Comparison of ENCODE assay signal across 8 cellular contexts in genomic region chr7:35802649-35803048, GRCh38. TPM values are rescaled to one million over a fixed set of nuclear protein-coding genes. Genes with fewer than 3 reads are reported as not detected.
DNase-seq lines count a peak whose midpoint lies in the region; ATAC-seq, FAIRE-seq and TF ChIP-seq lines count a peak whose summit lies in the region.

No MANE protein-coding gene starts in this region.

- intact Hi-C loops in vagina (cut with DNase I) (loop anchor here (10.0 kb wide), 2 partner anchors 48 to 88 kb away; no protein-coding TSS in a partner anchor), body of pancreas (cut with DNase I) (loop anchor here (10.0 kb wide), 1 partner anchor 108 kb away; the partner anchor contains the start of gene HERPUD2)

- no peak for FAIRE-seq in astrocyte (lab: Jason Lieb, UNC)

- H3K9me3 ChIP-seq in KOPT-K1 (ENCODE audit: insufficient read depth, low read length, poor library complexity, severe bottlenecking): no peaks in the 10 kb centered on the region
- H3K9me3 ChIP-seq in astrocyte (ENCODE audit: insufficient read depth, low read depth, low read length): no peaks in the 10 kb centered on the region
- H3K9me3 ChIP-seq in vagina: no peaks in the 10 kb centered on the region
- H3K9me3 ChIP-seq in body of pancreas: no peaks in the 10 kb centered on the region

- POLR2A ChIA-PET in BJ (lab: Charles Lee): no interaction called here

- H3K27me3 Mint-ChIP-seq in astrocyte (ENCODE audit: low read depth, unreplicated experiment) (no peaks in the 10 kb centered on the region), mesothelial cell of epicardium (ENCODE audit: low read depth) (no peaks in the 10 kb centered on the region)

- H3K4me1 ChIP-seq in astrocyte (ENCODE audit: insufficient read depth, low read length) (peaks cover 18% of the 10 kb centered on the region), vagina (peaks cover 58% of the 10 kb centered on the region), body of pancreas (peaks cover 32% of the 10 kb centered on the region)

- TF ChIP-seq CTCF in BJ (IDR thresholded peaks at IDR 0.05; ENCODE audit: insufficient read depth, low read depth, low read length) (no peak), astrocyte (IDR thresholded peaks at IDR 0.05; ENCODE audit: insufficient read depth, low read depth, low read length) (no peak), mesothelial cell of epicardium (IDR thresholded peaks at IDR 0.05; ENCODE audit: unreplicated experiment) (no peak), vagina (IDR thresholded peaks at IDR 0.05) (no peak), body of pancreas (IDR thresholded peaks at IDR 0.05) (no peak)

- H3K4me3 ChIP-seq in BJ (ENCODE audit: low read depth, low read length) (peak overlapping the region; percentile 85), astrocyte (ENCODE audit: insufficient read depth, low read depth, low read length) (peak overlapping the region; percentile 90), vagina (peak overlapping the region; percentile 71 to 90), body of pancreas (no peak overlapping the region)

- ATAC-seq in GM19452 (IDR thresholded peaks at IDR 0.05; ENCODE audit: unreplicated experiment): no peak
- no peak for ATAC-seq in body of pancreas
- ATAC-seq in GM21717 (IDR thresholded peaks at IDR 0.05; ENCODE audit: unreplicated experiment): no peak

- CTCF ChIA-PET in BJ (lab: Yijun Ruan, JAX): interaction anchor here (0.8 to 6.9 kb wide), 14 partner anchors 10 to 104 kb away, joined by 3 to 51 read pairs (median 4); no protein-coding TSS in a partner anchor

- no peak overlapping the region for H2AFZ ChIP-seq in astrocyte (ENCODE audit: low read depth, low read length)

- H3K36me3 ChIP-seq in BJ (ENCODE audit: control insufficient read depth, insufficient read depth, low read length) (no peaks in the 10 kb centered on the region), KOPT-K1 (ENCODE audit: insufficient read depth, low read length) (no peaks in the 10 kb centered on the region), astrocyte (ENCODE audit: insufficient read depth, low read length) (no peaks in the 10 kb centered on the region), vagina (no peaks in the 10 kb centered on the region), body of pancreas (replicated peaks in 1 of 2; ENCODE audit: insufficient read depth in 1 of 2, low read depth in 2 of 2) (no peaks in the 10 kb centered on the region)

- peaks cover 56% of the 10 kb centered on the region for H4K20me1 ChIP-seq in astrocyte (ENCODE audit: insufficient read depth, low read length)

- H3K27me3 ChIP-seq in BJ (ENCODE audit: control insufficient read depth, insufficient read depth, low read length): no peaks in the 10 kb centered on the region
- no peaks in the 10 kb centered on the region for H3K27me3 ChIP-seq in astrocyte (ENCODE audit: insufficient read depth, low read length)
- H3K27me3 ChIP-seq in vagina: no peaks in the 10 kb centered on the region
- no peaks in the 10 kb centered on the region for H3K27me3 ChIP-seq in body of pancreas

- 13% methylated on average over 3 of the region's 3 CpGs for WGBS in body of pancreas, 2 donors

- H3K9me3 Mint-ChIP-seq in astrocyte (ENCODE audit: unreplicated experiment) (no peaks in the 10 kb centered on the region), mesothelial cell of epicardium (no peaks in the 10 kb centered on the region)

- peak overlapping the region; percentile 93 for H3K27ac ChIP-seq in KOPT-K1 (ENCODE audit: low read depth, low read length, poor library complexity, severe bottlenecking)
- no peak overlapping the region for H3K27ac ChIP-seq in astrocyte (ENCODE audit: low read depth, low read length)
- peak overlapping the region; percentile 99 for H3K27ac ChIP-seq in vagina
- no peak overlapping the region for H3K27ac ChIP-seq in body of pancreas

- H3K9ac ChIP-seq in astrocyte (ENCODE audit: low read length): peak overlapping the region; percentile 93

- H3K4me2 ChIP-seq in astrocyte (ENCODE audit: low read length): peak overlapping the region; percentile 92

- no peak for TF ChIP-seq POLR2A in vagina (IDR thresholded peaks at IDR 0.05)
- no peak for TF ChIP-seq POLR2A in body of pancreas (IDR thresholded peaks at IDR 0.05)

- H3K4me3 Mint-ChIP-seq in astrocyte (ENCODE audit: unreplicated experiment): peak overlapping the region; percentile 94
- peak overlapping the region; percentile 96 for H3K4me3 Mint-ChIP-seq in mesothelial cell of epicardium

- H3K36me3 Mint-ChIP-seq in astrocyte (ENCODE audit: low read depth, unreplicated experiment) (no peaks in the 10 kb centered on the region), mesothelial cell of epicardium (no peaks in the 10 kb centered on the region)

- peaks cover 62% of the 10 kb centered on the region for H3K79me2 ChIP-seq in astrocyte (ENCODE audit: insufficient read depth, low read length)

- H3K27ac Mint-ChIP-seq in astrocyte (ENCODE audit: unreplicated experiment) (peak overlapping the region; percentile 91), mesothelial cell of epicardium (peak overlapping the region; percentile 98)

- H3K4me1 Mint-ChIP-seq in astrocyte (ENCODE audit: low read depth, unreplicated experiment) (peaks cover 23% of the 10 kb centered on the region), mesothelial cell of epicardium (peaks cover 29% of the 10 kb centered on the region)

- no peak for DNase-seq in BJ (ENCODE audit: low read depth)
- peak; percentile 6 for DNase-seq in astrocyte (ENCODE audit: low read depth)
- DNase-seq in mesothelial cell of epicardium (ENCODE audit: low spot score in 2 of 2, unreplicated experiment in 2 of 2): no peak
- DNase-seq in vagina (ENCODE audit: extremely low spot score in 2 of 2): no peak
- DNase-seq in body of pancreas: no peak

RNA-seq across cellular contexts. Expression of gene SEPTIN7, which starts 1.8 kb away (rescaled TPM):
- polyA plus RNA-seq in BJ (2011; rRNA removed): 152 and 319 TPM in 2 replicates
- polyA minus RNA-seq in BJ (2011; rRNA and poly(A)+ RNA removed): 62.8 and 63.7 TPM in 2 replicates
- 330 and 339 TPM in 2 replicates for total RNA-seq in astrocyte
- 200 to 203 TPM (median 203 TPM) in 3 replicates for total RNA-seq in mesothelial cell of epicardium
- total RNA-seq in vagina: 151 TPM
- 10 to 100 TPM; 23.1 to 56.3 TPM for total RNA-seq in body of pancreas

Comparison
In these comparisons a context has a peak if more than half of its experiments do, and no peak if none do; other contexts are left out.
1. H3K4me3 ChIP-seq: peak in BJ (single experiment), astrocyte (single experiment) and vagina (2 of 2); none in body of pancreas (0 of 2).
2. H3K27ac ChIP-seq: peak in KOPT-K1 (single experiment) and vagina (single experiment); none in astrocyte (single experiment) and body of pancreas (0 of 4).